ENCODE assay signal across 30 cellular contexts in genomic region chr3:9301091-9301490, GRCh38. TPM values are rescaled to one million over a fixed set of nuclear protein-coding genes. Genes with fewer than 3 reads are reported as not detected.
DNase-seq lines count a peak whose midpoint lies in the region; ATAC-seq and TF ChIP-seq lines count a peak whose summit lies in the region.
"Had no signal": no experiment of that assay in that cellular context is flagged by ENCODE, and none has a peak within 500 bp of the region (broad histone marks: within the 10 kb centered on the region; RNA-seq: fewer than 3 reads in every experiment).

No MANE protein-coding gene starts in this region.

- H3K27ac ChIP-seq in GM23248 (no peak overlapping the region), PC-3 (ENCODE audit: low read length) (0 out of 2 replicates have a peak overlapping the region, but pooled peaks have one; percentile 70), neural progenitor cell (no peak overlapping the region)
- H3K27ac ChIP-seq: BLaER1, lower lobe of right lung, pancreas, skin epidermis, transverse colon had no signal

- H3K9me3 ChIP-seq in GM23248 (ENCODE audit: low read depth) (no peaks in the 10 kb centered on the region), PC-3 (ENCODE audit: low read length) (no peaks in the 10 kb centered on the region), neural progenitor cell (ENCODE audit: low read depth) (no peaks in the 10 kb centered on the region)
- H3K9me3 ChIP-seq: BLaER1, HAP-1, lower lobe of right lung, mucosa of descending colon, pancreas, transverse colon had no signal

- DNase-seq in GM23248 (peak; percentile 56), PC-3 (no peak), epithelial cell of esophagus (ENCODE audit: low read depth) (peak; percentile 18), neural progenitor cell (ENCODE audit: low spot score) (no peak), CD14-positive monocyte (ENCODE audit: low spot score) (no peak)
- DNase-seq: activated CD8-positive, alpha-beta memory T cell treated with anti-CD3 and anti-CD28 coated beads for 24 hours; activated effector memory CD4-positive, alpha-beta T cell treated with anti-CD3 and anti-CD28 coated beads, Interleukin-2, amount 50 U/mL, for 16 hours; activated T-cell treated with anti-CD3 and anti-CD28 coated beads, Interleukin-2, amount 50 U/mL, for 1 hour; central memory CD4-positive, alpha-beta T cell; DMS153; hippocampal formation; lower lobe of right lung; mucosa of descending colon; NCI-H1417 treated with DMSO at 0.1 percent for 48 hours; NCI-H2081 treated with DMSO at 0.1 percent for 48 hours; NCI-H2227 treated with DMSO at 0.1 percent for 48 hours; NCI-H526; NK-92 treated with Interleukin-12 subunit alpha and Interleukin-12 subunit beta, amount 100 ng/mL, for 24 hours; pancreas; retina; SHP77; transverse colon had no signal

- no peak overlapping the region for H3K4me3 Mint-ChIP-seq in neural progenitor cell
- H3K4me3 Mint-ChIP-seq in CD14-positive monocyte, result no peak overlapping the region
- H3K4me3 Mint-ChIP-seq: IgD-negative memory B cell; natural killer cell treated with Interleukin-12 subunit alpha and Interleukin-12 subunit beta and Interleukin-15 and Interleukin-18, amount 100 ng/mL, for 72 hours; stimulated activated memory B cell treated with anti-CD40 and anti-IgM and Interleukin-4, amounts not matched to agents 10 μg/mL and 1 μg/mL and 100 μg/mL, for 72 hours had no signal

- H3K9ac ChIP-seq in GM23248 (no peak overlapping the region), PC-3 (ENCODE audit: low read length) (no peak overlapping the region), neural progenitor cell (no peak overlapping the region)
- H3K9ac ChIP-seq: BLaER1 had no signal

- H3K9me3 Mint-ChIP-seq in neural progenitor cell, result peaks cover 7% of the 10 kb centered on the region
- H3K9me3 Mint-ChIP-seq in CD14-positive monocyte, result peaks cover 0 to 1% (median 0%) of the 10 kb centered on the region in 7 donors

- H3K27ac Mint-ChIP-seq in neural progenitor cell, result peak overlapping the region; percentile 79
- H3K27ac Mint-ChIP-seq in CD14-positive monocyte, result peak overlapping the region in 1 of 7 donors; percentile 28
- H3K27ac Mint-ChIP-seq: IgD-negative memory B cell; natural killer cell treated with Interleukin-12 subunit alpha and Interleukin-12 subunit beta and Interleukin-15 and Interleukin-18, amount 100 ng/mL, for 72 hours; stimulated activated memory B cell treated with anti-CD40 and anti-IgM and Interleukin-4, amounts not matched to agents 10 μg/mL and 1 μg/mL and 100 μg/mL, for 72 hours had no signal

- ATAC-seq in PC-3, result no peak
- no peak for ATAC-seq in HG03196 (IDR thresholded peaks at IDR 0.05; ENCODE audit: unreplicated experiment)
- ATAC-seq in GM19324 (IDR thresholded peaks at IDR 0.05; ENCODE audit: low FRiP score, unreplicated experiment), result no peak
- ATAC-seq: mucosa of descending colon; pancreas; stimulated activated memory B cell treated with anti-CD40 and anti-IgM and Interleukin-4, amounts not matched to agents 10 μg/mL and 1 μg/mL and 100 μg/mL, for 72 hours had no signal

- POLR2A ChIA-PET in PC-3 (lab: Charles Lee; ENCODE audit: unreplicated experiment), result no interaction called here

- no peaks in the 10 kb centered on the region for H4K20me1 ChIP-seq in GM23248 (ENCODE audit: insufficient read depth)
- no peaks in the 10 kb centered on the region for H4K20me1 ChIP-seq in PC-3 (ENCODE audit: low read length)
- no peaks in the 10 kb centered on the region for H4K20me1 ChIP-seq in neural progenitor cell (ENCODE audit: low read depth)
- H4K20me1 ChIP-seq: BLaER1 had no signal

- CTCF ChIA-PET in PC-3 (lab: Charles Lee), result no interaction called here

- H3K27me3 ChIP-seq in GM23248 (replicated peaks; ENCODE audit: insufficient read depth) (no peaks in the 10 kb centered on the region), PC-3 (ENCODE audit: low read length) (no peaks in the 10 kb centered on the region), neural progenitor cell (peaks cover 7% of the 10 kb centered on the region)
- H3K27me3 ChIP-seq: BLaER1, pancreas, transverse colon had no signal

- H3K79me2 ChIP-seq in GM23248 (ENCODE audit: insufficient read depth) (no peaks in the 10 kb centered on the region), PC-3 (ENCODE audit: low read length) (no peaks in the 10 kb centered on the region), neural progenitor cell (ENCODE audit: low read depth) (no peaks in the 10 kb centered on the region)

- no peak overlapping the region for H3K4me2 ChIP-seq in GM23248 (ENCODE audit: unreplicated experiment)
- H3K4me2 ChIP-seq in PC-3 (ENCODE audit: low read length), result peak overlapping the region; percentile 92
- no peak overlapping the region for H3K4me2 ChIP-seq in neural progenitor cell
- H3K4me2 ChIP-seq: BLaER1 had no signal

- intact Hi-C loops in PC-3 (cut with micrococcal nuclease) (loop anchor here (5.0 kb wide), 1 partner anchor 214 kb away; no protein-coding TSS in a partner anchor), CD14-positive monocyte (cut with micrococcal nuclease) (no loop called here)

- H3K36me3 Mint-ChIP-seq in neural progenitor cell, result peaks cover 5% of the 10 kb centered on the region
- no peaks in the 10 kb centered on the region for H3K36me3 Mint-ChIP-seq in CD14-positive monocyte
- H3K36me3 Mint-ChIP-seq: IgD-negative memory B cell; natural killer cell treated with Interleukin-12 subunit alpha and Interleukin-12 subunit beta and Interleukin-15 and Interleukin-18, amount 100 ng/mL, for 72 hours; stimulated activated memory B cell treated with anti-CD40 and anti-IgM and Interleukin-4, amounts not matched to agents 10 μg/mL and 1 μg/mL and 100 μg/mL, for 72 hours had no signal

- TF ChIP-seq CTCF in PC-3 (conservative IDR thresholded peaks at IDR 0.05; ENCODE audit: low read depth, low read length) (0 out of 2 replicates have a peak, but pooled peaks have one; percentile 15), epithelial cell of esophagus (IDR thresholded peaks at IDR 0.05; ENCODE audit: insufficient read depth, low read depth, low read length, missing control alignments) (no peak), neural progenitor cell (IDR thresholded peaks at IDR 0.05) (no peak), CD14-positive monocyte (IDR thresholded peaks at IDR 0.05) (no peak)

- H3F3A ChIP-seq in GM23248 (ENCODE audit: insufficient read depth) (peaks cover 8% of the 10 kb centered on the region; the same call in 1 of the 2 replicates), PC-3 (ENCODE audit: low read length, unreplicated experiment) (no peaks in the 10 kb centered on the region), neural progenitor cell (ENCODE audit: low read depth) (peaks cover 10% of the 10 kb centered on the region)

- peaks cover 8% of the 10 kb centered on the region for H3K4me1 ChIP-seq in GM23248 (ENCODE audit: insufficient read depth)
- H3K4me1 ChIP-seq in PC-3 (ENCODE audit: insufficient read depth, low read length), result peaks cover 13% of the 10 kb centered on the region
- peaks cover 20% of the 10 kb centered on the region for H3K4me1 ChIP-seq in neural progenitor cell
- H3K4me1 ChIP-seq: HAP-1, pancreas had no signal

- in situ Hi-C loops in GM23248 (cut with MboI), result loop anchor here (5.0 to 25.0 kb wide), 2 partner anchors 319 to 539 kb away; partner anchors contain the start of gene OXTR

- H3K4me3 ChIP-seq in GM23248, result no peak overlapping the region
- no peak overlapping the region for H3K4me3 ChIP-seq in PC-3 (ENCODE audit: low read length)
- no peak overlapping the region for H3K4me3 ChIP-seq in epithelial cell of esophagus (ENCODE audit: low read length)
- no peak overlapping the region for H3K4me3 ChIP-seq in neural progenitor cell
- H3K4me3 ChIP-seq: BLaER1, HAP-1, lower lobe of right lung, mucosa of descending colon, pancreas, skin epidermis, transverse colon had no signal

- H3K4me1 Mint-ChIP-seq in neural progenitor cell (peaks cover 30% of the 10 kb centered on the region), CD14-positive monocyte (peaks cover 5% of the 10 kb centered on the region)

- H3K36me3 ChIP-seq in GM23248 (ENCODE audit: low read depth), result no peaks in the 10 kb centered on the region
- H3K36me3 ChIP-seq in PC-3 (ENCODE audit: low read depth, low read length), result no peaks in the 10 kb centered on the region
- H3K36me3 ChIP-seq in neural progenitor cell, result no peaks in the 10 kb centered on the region
- H3K36me3 ChIP-seq: BLaER1, HAP-1, lower lobe of right lung, pancreas, transverse colon had no signal

- H2AFZ ChIP-seq in GM23248, result no peak overlapping the region
- no peak overlapping the region for H2AFZ ChIP-seq in PC-3 (ENCODE audit: low read length)
- H2AFZ ChIP-seq in neural progenitor cell (replicated peaks), result no peak overlapping the region

- 67 to 69% methylated on average over 5 of the region's 5 CpGs for WGBS in GM23248 (ENCODE audit: low coverage in 1 of 2, low lambda C conversion rate in 2 of 2, missing lambda C conversion rate in 2 of 2), 2 experiments

- no peaks in the 10 kb centered on the region for H3K9me2 ChIP-seq in GM23248 (ENCODE audit: insufficient read depth)
- no peaks in the 10 kb centered on the region for H3K9me2 ChIP-seq in PC-3 (replicated peaks; ENCODE audit: low read length)

- H3K27me3 Mint-ChIP-seq in neural progenitor cell (ENCODE audit: insufficient read depth, low read depth), result peaks cover 7% of the 10 kb centered on the region
- peaks cover 3 to 8% (median 4%) of the 10 kb centered on the region in 3 donors for H3K27me3 Mint-ChIP-seq in CD14-positive monocyte (ENCODE audit: low read depth in 3 of 3)

- no TSS peak for BruUV-seq in PC-3 (replicated peaks; lab: Mats Ljungman, UMichigan)

RNA-seq across cellular contexts. Expression of gene SRGAP3, which starts 51.6 kb away (rescaled TPM):
- 0.13 and 1.7 TPM in 2 replicates for total RNA-seq in GM23248 (2014; rRNA removed; shearing (Covaris generic))
- polyA plus RNA-seq in GM23248 (2016; fragmentation: Nextera tagmentation; extraction: Ambion mirVana), result 0.89 and 0.91 TPM in 2 replicates
- 7.5 and 9.6 TPM in 2 replicates for total RNA-seq in PC-3 (2014; rRNA removed)
- 35.7 and 59.3 TPM in 2 replicates for total RNA-seq in neural progenitor cell (ENCODE audit: low replicate concordance)
- under 1 TPM; 0.27 to 0.87 TPM for polyA plus RNA-seq in CD14-positive monocyte

Comparison
In these comparisons a context has a peak if more than half of its experiments do, and no peak if none do; other contexts are left out.
1. DNase-seq: peak in GM23248 (single experiment) and epithelial cell of esophagus (single experiment); none in PC-3 (single experiment), neural progenitor cell (single experiment) and CD14-positive monocyte (single experiment).